Comparison of ENCODE assay signal across 22 cellular contexts in genomic region chr1:228070851-228071250, GRCh38.
"Had no signal": no experiment of that assay in that cellular context is flagged by ENCODE, and none has a peak within 500 bp of the region (broad histone marks: within the 10 kb centered on the region; RNA-seq: fewer than 3 reads in every experiment).

No MANE protein-coding gene starts in this region.

- H3K27ac ChIP-seq: left ventricle myocardium inferior, ovary, right atrium auricular region, right lobe of liver, skin epidermis, stomach, testis, thyroid gland, transverse colon, upper lobe of left lung, vagina had no signal

- H3K4me3 Mint-ChIP-seq: immature natural killer cell; mesothelial cell of epicardium; naive B cell; natural killer cell treated with Interleukin-12 subunit alpha and Interleukin-12 subunit beta and Interleukin-15 and Interleukin-18, amount 100 ng/mL, for 72 hours; stimulated activated effector memory CD8-positive, alpha-beta T cell treated with anti-CD3 and anti-CD28 coated beads, Interleukin-12 subunit alpha, Interleukin-12 subunit beta, amount 100 ng/mL, for 72 hours had no signal

- H3K4me1 Mint-ChIP-seq: immature natural killer cell had no signal

- H3K4me3 ChIP-seq: left ventricle myocardium inferior, lung, ovary, right atrium auricular region, right lobe of liver, skin epidermis, stomach, testis, thyroid gland, transverse colon, upper lobe of left lung, vagina had no signal

- DNase-seq: hypothalamus; immature natural killer cell; left ventricle myocardium inferior; mesendoderm; naive B cell; ovary; right lobe of liver; stimulated activated CD4-positive, alpha-beta T cell treated with anti-CD3 and anti-CD28 coated beads, Interleukin-4, amount 100 ng/mL, for 24 hours; stimulated activated naive CD4-positive, alpha-beta T cell; stomach; testis; thyroid gland; transverse colon; upper lobe of left lung had no signal

- H3K36me3 Mint-ChIP-seq: immature natural killer cell; mesothelial cell of epicardium; naive B cell; natural killer cell treated with Interleukin-12 subunit alpha and Interleukin-12 subunit beta and Interleukin-15 and Interleukin-18, amount 100 ng/mL, for 72 hours; stimulated activated effector memory CD8-positive, alpha-beta T cell treated with anti-CD3 and anti-CD28 coated beads, Interleukin-12 subunit alpha, Interleukin-12 subunit beta, amount 100 ng/mL, for 72 hours had no signal

- H3K4me1 ChIP-seq: left ventricle myocardium inferior, right atrium auricular region, right lobe of liver, stomach, testis, transverse colon, vagina had no signal

- H3K9me3 ChIP-seq: left ventricle myocardium inferior, ovary, right atrium auricular region, right lobe of liver, stomach, testis, thyroid gland, transverse colon, upper lobe of left lung, vagina had no signal

- ATAC-seq: right lobe of liver had no signal

- H3K9me3 Mint-ChIP-seq: immature natural killer cell; mesothelial cell of epicardium; naive B cell; natural killer cell treated with Interleukin-12 subunit alpha and Interleukin-12 subunit beta and Interleukin-15 and Interleukin-18, amount 100 ng/mL, for 72 hours; stimulated activated effector memory CD8-positive, alpha-beta T cell treated with anti-CD3 and anti-CD28 coated beads, Interleukin-12 subunit alpha, Interleukin-12 subunit beta, amount 100 ng/mL, for 72 hours had no signal

- H3K27ac Mint-ChIP-seq: immature natural killer cell; mesothelial cell of epicardium; natural killer cell treated with Interleukin-12 subunit alpha and Interleukin-12 subunit beta and Interleukin-15 and Interleukin-18, amount 100 ng/mL, for 72 hours; progenitor cell of endocrine pancreas; stimulated activated effector memory CD8-positive, alpha-beta T cell treated with anti-CD3 and anti-CD28 coated beads, Interleukin-12 subunit alpha, Interleukin-12 subunit beta, amount 100 ng/mL, for 72 hours had no signal

- H3K36me3 ChIP-seq: left ventricle myocardium inferior, ovary, right atrium auricular region, right lobe of liver, stomach, thyroid gland, transverse colon, upper lobe of left lung, vagina had no signal

- H3K27me3 ChIP-seq: ovary, right lobe of liver, testis, thyroid gland, vagina had no signal
